ENCODE assay signal across 1 cellular context in genomic region chr7:47536705-47537611, GRCh38.
TF ChIP-seq lines count a peak whose summit lies in the region.

No MANE protein-coding gene starts in this region.

TF ChIP-seq in H1, 55 proteins besides CTCF, POLR2A, EP300 and RAD21 (continued from another document):
- TF ChIP-seq CHD7 (IDR thresholded peaks at IDR 0.05; ENCODE audit: insufficient replicate concordance, low read length) = no peak
- no peak for TF ChIP-seq SRF (IDR thresholded peaks at IDR 0.05; ENCODE audit: low read depth, low read length)
- no peak for TF ChIP-seq ATF3 (IDR thresholded peaks at IDR 0.05; ENCODE audit: insufficient read depth, low read depth, low read length)
- TF ChIP-seq NANOG (IDR thresholded peaks at IDR 0.05; ENCODE audit: insufficient read depth, low read depth, low read length, poor library complexity, severe bottlenecking) = no peak
- TF ChIP-seq SUZ12 (IDR thresholded peaks at IDR 0.05; ENCODE audit: low read length) = peak; percentile 21; the same call in 1 of the 2 replicates
- TF ChIP-seq KDM4A (IDR thresholded peaks at IDR 0.05; ENCODE audit: low read depth, low read length, severe bottlenecking) = peak; percentile 63
- TF ChIP-seq KDM1A (IDR thresholded peaks at IDR 0.05; ENCODE audit: borderline replicate concordance, low read length) = peak; percentile 22; the same call in 1 of the 2 replicates
- no peak for TF ChIP-seq CHD1 (IDR thresholded peaks at IDR 0.05; ENCODE audit: low read depth, low read length)
- TF ChIP-seq PHF8 (conservative IDR thresholded peaks at IDR 0.05; ENCODE audit: low read depth, low read length) = peak; percentile 34; the same call in 1 of the 2 replicates
